20 cellular contexts compared by ENCODE assay signal in genomic region chr11:199004-199581, GRCh38. TPM values are rescaled to one million over a fixed set of nuclear protein-coding genes. Genes with fewer than 3 reads are reported as not detected.
DNase-seq lines count a peak whose midpoint lies in the region; ATAC-seq, FAIRE-seq and TF ChIP-seq lines count a peak whose summit lies in the region.
"Had no signal": no experiment of that assay in that cellular context is flagged by ENCODE, and none has a peak within 500 bp of the region (broad histone marks: within the 10 kb centered on the region; RNA-seq: fewer than 3 reads in every experiment).

No MANE protein-coding gene starts in this region.

- H2BK120ac ChIP-seq in mesendoderm (ENCODE audit: low read depth, low read length) = no peak overlapping the region

- peaks cover 30% of the 10 kb centered on the region for H3K4me1 Mint-ChIP-seq in activated CD4-positive, alpha-beta T cell treated with anti-CD3 and anti-CD28 coated beads, Interleukin-2, amount 10 ng/mL, durations not matched to agents 7 days and 5 days

- TF ChIP-seq POLR2A in HepG2 (IDR thresholded peaks at IDR 0.05; ENCODE audit: insufficient read depth in 1 of 2, low read depth in 2 of 2, low read length in 2 of 2) = no peak

- no peak overlapping the region for H3K9ac ChIP-seq in HepG2 (ENCODE audit: insufficient read depth, low read depth, low read length)
- no peak overlapping the region for H3K9ac ChIP-seq in mesendoderm (ENCODE audit: low read length)
- H3K9ac ChIP-seq: KMS-11, parathyroid adenoma had no signal

- WGBS in HepG2 (ENCODE audit: low lambda C conversion rate) = 86% methylated on average over 11 of the region's 13 CpGs
- no CpG with 5 or more reads among the region's 13 CpGs for WGBS in mesendoderm (ENCODE audit: extremely low coverage, insufficient coverage, low lambda C conversion rate)

- DNase-seq in activated CD4-positive, alpha-beta T cell treated with anti-CD3 and anti-CD28 coated beads, Interleukin-2, amount 10 ng/mL, durations not matched to agents 7 days and 5 days = peak; percentile 4
- no peak for DNase-seq in activated CD4-positive, alpha-beta T cell treated with anti-CD3 and anti-CD28 coated beads, Interleukin-2, amount 50 U/mL, for 48 hours
- peak; percentile 48 for DNase-seq in activated CD8-positive, alpha-beta memory T cell treated with anti-CD3 and anti-CD28 coated beads, Interleukin-2, amount 50 U/mL, for 48 hours
- no peak for DNase-seq in HepG2 (ENCODE audit: low spot score)
- peak; percentile 18 to 63 for DNase-seq in tibial artery
- DNase-seq in mesendoderm = no peak
- no peak for DNase-seq in AG08396 (ENCODE audit: low spot score)
- DNase-seq: activated naive CD4-positive, alpha-beta T cell; CD4-positive, CD25-positive, alpha-beta regulatory T cell; NCI-H1105 treated with DMSO at 0.1 percent for 48 hours; NCI-H2171; NCI-H774 had no signal

- no peaks in the 10 kb centered on the region for H3K79me2 ChIP-seq in HepG2 (ENCODE audit: insufficient read depth, low read length)
- no peaks in the 10 kb centered on the region for H3K79me2 ChIP-seq in mesendoderm (ENCODE audit: control insufficient read depth, insufficient read depth, low read length)
- H3K79me2 ChIP-seq: parathyroid adenoma had no signal

- POLR2A ChIA-PET in activated CD4-positive, alpha-beta T cell treated with anti-CD3 and anti-CD28 coated beads, Interleukin-2, amount 10 ng/mL, durations not matched to agents 7 days and 5 days (lab: Charles Lee) = no interaction called here
- POLR2A ChIA-PET in HepG2 (lab: Yijun Ruan, JAX) = no interaction called here

- H3K18ac ChIP-seq in mesendoderm (ENCODE audit: low read length) = no peak overlapping the region

- no peak overlapping the region for H4K8ac ChIP-seq in mesendoderm (ENCODE audit: low read depth, low read length)

- CTCF ChIA-PET in activated CD4-positive, alpha-beta T cell treated with anti-CD3 and anti-CD28 coated beads, Interleukin-2, amount 10 ng/mL, durations not matched to agents 7 days and 5 days (lab: Charles Lee) = interaction anchor here (1.1 kb wide), 1 partner anchor 52 kb away, joined by 3 read pairs; no protein-coding TSS in a partner anchor
- CTCF ChIA-PET in HepG2 (lab: Yijun Ruan, JAX; ENCODE audit: low intra/inter-chr PET ratio, low total read pairs) = no interaction called here

- no TSS peak for BruUV-seq in HepG2 (replicated peaks; lab: Mats Ljungman, UMichigan)

- FAIRE-seq in HepG2 (lab: Jason Lieb, UNC) = no peak

- H3K4me3 ChIP-seq in HepG2 (replicated peaks in 1 of 3; ENCODE audit: insufficient read depth in 1 of 3, low read depth in 2 of 3, low read length in 3 of 3) (no peak overlapping the region), tibial artery (no peak overlapping the region), mesendoderm (ENCODE audit: low read length) (no peak overlapping the region)
- H3K4me3 ChIP-seq: ascending aorta, skin epidermis, tibial nerve had no signal

- no peak overlapping the region for H3K23ac ChIP-seq in mesendoderm (ENCODE audit: low read length)

- H3K9me3 Mint-ChIP-seq in activated CD4-positive, alpha-beta T cell treated with anti-CD3 and anti-CD28 coated beads, Interleukin-2, amount 10 ng/mL, durations not matched to agents 7 days and 5 days = no peaks in the 10 kb centered on the region
- H3K9me3 Mint-ChIP-seq: CD4-positive, CD25-positive, alpha-beta regulatory T cell had no signal

- no peak overlapping the region for H4K5ac ChIP-seq in mesendoderm (ENCODE audit: low read length)

- H2AFZ ChIP-seq in HepG2 (ENCODE audit: low read length) = no peak overlapping the region
- H2AFZ ChIP-seq: parathyroid adenoma had no signal

- no peak for TF ChIP-seq EP300 in HepG2 (IDR thresholded peaks at IDR 0.05; ENCODE audit: low read depth in 2 of 2, low read length in 2 of 2)
- no peak for TF ChIP-seq EP300 in HepG2 (CRISPR knock-in tag; IDR thresholded peaks at IDR 0.05; ENCODE audit: borderline replicate concordance)

- H3K4me2 ChIP-seq in HepG2 (ENCODE audit: low read depth, low read length) (no peak overlapping the region), mesendoderm (ENCODE audit: low read length) (no peak overlapping the region)
- H3K4me2 ChIP-seq: KMS-11 had no signal

- no peaks in the 10 kb centered on the region for H3K27me3 ChIP-seq in HepG2 (ENCODE audit: control insufficient read depth in 1 of 2, insufficient read depth in 2 of 2, low read length in 2 of 2)
- H3K27me3 ChIP-seq in tibial artery = no peaks in the 10 kb centered on the region
- no peaks in the 10 kb centered on the region for H3K27me3 ChIP-seq in mesendoderm (ENCODE audit: insufficient read depth, low read length, poor library complexity)
- H3K27me3 ChIP-seq: ascending aorta, tibial nerve had no signal

- ATAC-seq in HepG2 (peak; percentile 11; the same call in 2 of the 3 replicates), HG02588 (IDR thresholded peaks at IDR 0.05; ENCODE audit: unreplicated experiment) (no peak)

- 0 out of 2 replicates have a peak, but pooled peaks cover 5% of the 10 kb centered on the region for H3K4me1 ChIP-seq in HepG2 (ENCODE audit: insufficient read depth, low read length)
- peaks cover 0 to 9% (median 8%) of the 10 kb centered on the region in 4 donors for H3K4me1 ChIP-seq in tibial artery
- H3K4me1 ChIP-seq in mesendoderm (ENCODE audit: control insufficient read depth, low read depth, low read length) = no peaks in the 10 kb centered on the region
- H3K4me1 ChIP-seq: parathyroid adenoma had no signal

- in situ Hi-C loops in HepG2 (cut with HindIII; ENCODE audit: extremely low pct_ligation_motif_present, low pct_unique_long_range_greater_than_20kb) = no loop called here

- no peak overlapping the region for H3K4ac ChIP-seq in mesendoderm (ENCODE audit: low read depth, low read length)

- no peak overlapping the region for H2AK5ac ChIP-seq in mesendoderm (ENCODE audit: low read length)

- no peaks in the 10 kb centered on the region for H4K20me1 ChIP-seq in HepG2 (ENCODE audit: insufficient read depth, low read length)

- H3K9me3 ChIP-seq in HepG2 (ENCODE audit: low read length) (no peaks in the 10 kb centered on the region), tibial artery (no peaks in the 10 kb centered on the region)
- H3K9me3 ChIP-seq: ascending aorta, tibial nerve had no signal

- no peak overlapping the region for H2BK15ac ChIP-seq in mesendoderm (replicated peaks; ENCODE audit: low read depth)

- no peak overlapping the region for H3K27ac Mint-ChIP-seq in activated CD4-positive, alpha-beta T cell treated with anti-CD3 and anti-CD28 coated beads, Interleukin-2, amount 10 ng/mL, durations not matched to agents 7 days and 5 days
- H3K27ac Mint-ChIP-seq: CD4-positive, CD25-positive, alpha-beta regulatory T cell had no signal

- H3K79me1 ChIP-seq in mesendoderm (ENCODE audit: low read length) = peaks cover 3% of the 10 kb centered on the region

- no peak overlapping the region for H2BK5ac ChIP-seq in mesendoderm (ENCODE audit: low read length)

- no peak for TF ChIP-seq CTCF in HepG2 (CRISPR knock-in tag; IDR thresholded peaks at IDR 0.05)
- no peak for TF ChIP-seq CTCF in tibial artery (IDR thresholded peaks at IDR 0.05)

- H3K4me3 Mint-ChIP-seq in activated CD4-positive, alpha-beta T cell treated with anti-CD3 and anti-CD28 coated beads, Interleukin-2, amount 10 ng/mL, durations not matched to agents 7 days and 5 days = no peak overlapping the region

- H3K36me3 ChIP-seq in HepG2 (replicated peaks in 1 of 2; ENCODE audit: control insufficient read depth in 1 of 2, insufficient read depth in 2 of 2, low read length in 2 of 2) (peaks cover 2 to 4% of the 10 kb centered on the region in 2 experiments; a peak in 3 of 5 replicates), tibial artery (peaks cover 6 to 52% (median 22%) of the 10 kb centered on the region in 3 donors), mesendoderm (ENCODE audit: control insufficient read depth, insufficient read depth, low read length) (no peaks in the 10 kb centered on the region)

- no peak overlapping the region for H3K56ac ChIP-seq in mesendoderm (ENCODE audit: low read length)

- intact Hi-C loops in HepG2 (cut with micrococcal nuclease; ENCODE audit: unreplicated experiment) (no loop called here), tibial artery (cut with DNase I; ENCODE audit: low total_unique reads) (no loop called here)

- peaks cover 15% of the 10 kb centered on the region for H3K36me3 Mint-ChIP-seq in activated CD4-positive, alpha-beta T cell treated with anti-CD3 and anti-CD28 coated beads, Interleukin-2, amount 10 ng/mL, durations not matched to agents 7 days and 5 days (ENCODE audit: low read depth)

- H3K27ac ChIP-seq in HepG2 (ENCODE audit: extremely low read length, insufficient read depth, low read length) (no peak overlapping the region), tibial artery (no peak overlapping the region), mesendoderm (ENCODE audit: low read depth, low read length) (no peak overlapping the region)
- H3K27ac ChIP-seq: ascending aorta, KMS-11, parathyroid adenoma, skin epidermis, tibial nerve had no signal

- no peak for TF ChIP-seq RAD21 in HepG2 (CRISPR knock-in tag; IDR thresholded peaks at IDR 0.05)

- H3K27me3 Mint-ChIP-seq in activated CD4-positive, alpha-beta T cell treated with anti-CD3 and anti-CD28 coated beads, Interleukin-2, amount 10 ng/mL, durations not matched to agents 7 days and 5 days = no peaks in the 10 kb centered on the region
- H3K27me3 Mint-ChIP-seq: CD4-positive, CD25-positive, alpha-beta regulatory T cell had no signal

RNA-seq across cellular contexts. Expression of gene SCGB1C1, which starts 6.2 kb away (rescaled TPM):
- not detected for total RNA-seq in activated CD4-positive, alpha-beta T cell treated with anti-CD3 and anti-CD28 coated beads, Interleukin-2, amount 10 ng/mL, durations not matched to agents 7 days and 5 days
- not detected in 2 replicates for total RNA-seq in HepG2 (2016; rRNA removed; fragmentation: Illumina TruSeq; extraction: Trizol)
- not detected in 2 replicates for total RNA-seq in HepG2 (2016; cell fraction: cytosol; rRNA removed; fragmentation: Illumina TruSeq; extraction: Trizol; ENCODE audit: low read depth)
- total RNA-seq in HepG2 (2016; cell fraction: insoluble cytoplasmic fraction; rRNA removed; fragmentation: Illumina TruSeq; extraction: Trizol) = not detected in 2 replicates
- total RNA-seq in HepG2 (2016; cell fraction: membrane; rRNA removed; fragmentation: Illumina TruSeq; extraction: Trizol) = not detected in 2 replicates
- not detected in 2 replicates for total RNA-seq in HepG2 (2016; cell fraction: nucleus; rRNA removed; fragmentation: Illumina TruSeq; extraction: Trizol)
- polyA plus RNA-seq in HepG2 (2011; rRNA removed) = not detected in 2 replicates
- not detected in 2 replicates for polyA plus RNA-seq in HepG2 (2011; cell fraction: cytosol; rRNA removed)
- not detected in 2 replicates for polyA plus RNA-seq in HepG2 (2011; cell fraction: nucleus; rRNA removed)
- not detected in 2 replicates for polyA plus RNA-seq in HepG2 (2012)
- polyA plus RNA-seq in HepG2 (2016; cell fraction: cytosol; fragmentation: Illumina TruSeq; extraction: Trizol; ENCODE audit: low read depth) = not detected in 2 replicates
- not detected in 2 replicates for polyA plus RNA-seq in HepG2 (2016; cell fraction: insoluble cytoplasmic fraction; fragmentation: Illumina TruSeq; extraction: Trizol; ENCODE audit: low read depth)
- not detected in 2 replicates for polyA plus RNA-seq in HepG2 (2016; cell fraction: membrane; fragmentation: Illumina TruSeq; extraction: Trizol; ENCODE audit: low read depth)
- not detected in 2 replicates for polyA plus RNA-seq in HepG2 (2016; cell fraction: nucleus; fragmentation: Illumina TruSeq; extraction: Trizol; ENCODE audit: insufficient read depth, low read depth)
- polyA minus RNA-seq in HepG2 (2011; rRNA and poly(A)+ RNA removed; ENCODE audit: low replicate concordance) = not detected in 2 replicates
- polyA minus RNA-seq in HepG2 (2011; cell fraction: cytosol; rRNA and poly(A)+ RNA removed) = not detected in 2 replicates
- polyA minus RNA-seq in HepG2 (2011; cell fraction: nucleus; rRNA and poly(A)+ RNA removed) = not detected in 2 replicates
- not detected for polyA plus RNA-seq in mesendoderm (2013, experiment 1 of 2)
- not detected for polyA plus RNA-seq in mesendoderm (2013, experiment 2 of 2)
- total RNA-seq: A673; ascending aorta; CD4-positive, CD25-positive, alpha-beta regulatory T cell; H7; tibial nerve had no signal
- polyA plus RNA-seq: CD4-positive, CD25-positive, alpha-beta regulatory T cell had no signal

RNA-seq across cellular contexts. Expression of gene BET1L, which starts 8.1 kb away (rescaled TPM):
- total RNA-seq in activated CD4-positive, alpha-beta T cell treated with anti-CD3 and anti-CD28 coated beads, Interleukin-2, amount 10 ng/mL, durations not matched to agents 7 days and 5 days = 10 to 100 TPM; 29.7 to 33.2 TPM
- 26.2 and 27.3 TPM in 2 replicates for total RNA-seq in HepG2 (2016; rRNA removed; fragmentation: Illumina TruSeq; extraction: Trizol)
- total RNA-seq in HepG2 (2016; cell fraction: cytosol; rRNA removed; fragmentation: Illumina TruSeq; extraction: Trizol; ENCODE audit: low read depth) = 12.4 and 15.5 TPM in 2 replicates
- 25.7 and 25.9 TPM in 2 replicates for total RNA-seq in HepG2 (2016; cell fraction: insoluble cytoplasmic fraction; rRNA removed; fragmentation: Illumina TruSeq; extraction: Trizol)
- total RNA-seq in HepG2 (2016; cell fraction: membrane; rRNA removed; fragmentation: Illumina TruSeq; extraction: Trizol) = 28.2 and 33.2 TPM in 2 replicates
- 21.6 and 23.3 TPM in 2 replicates for total RNA-seq in HepG2 (2016; cell fraction: nucleus; rRNA removed; fragmentation: Illumina TruSeq; extraction: Trizol)
- 59.6 and 62.3 TPM in 2 replicates for polyA plus RNA-seq in HepG2 (2011; rRNA removed)
- polyA plus RNA-seq in HepG2 (2011; cell fraction: cytosol; rRNA removed) = 56.2 and 64.1 TPM in 2 replicates
- polyA plus RNA-seq in HepG2 (2011; cell fraction: nucleus; rRNA removed) = 79.4 and 81.9 TPM in 2 replicates
- polyA plus RNA-seq in HepG2 (2012) = 26.9 and 27.4 TPM in 2 replicates
- polyA plus RNA-seq in HepG2 (2016; cell fraction: cytosol; fragmentation: Illumina TruSeq; extraction: Trizol; ENCODE audit: low read depth) = 14.0 and 16.4 TPM in 2 replicates
- 36.2 and 45.0 TPM in 2 replicates for polyA plus RNA-seq in HepG2 (2016; cell fraction: insoluble cytoplasmic fraction; fragmentation: Illumina TruSeq; extraction: Trizol; ENCODE audit: low read depth)
- 37.8 and 37.9 TPM in 2 replicates for polyA plus RNA-seq in HepG2 (2016; cell fraction: membrane; fragmentation: Illumina TruSeq; extraction: Trizol; ENCODE audit: low read depth)
- 43.9 and 46.1 TPM in 2 replicates for polyA plus RNA-seq in HepG2 (2016; cell fraction: nucleus; fragmentation: Illumina TruSeq; extraction: Trizol; ENCODE audit: insufficient read depth, low read depth)
- 46.5 and 151 TPM in 2 replicates for polyA minus RNA-seq in HepG2 (2011; rRNA and poly(A)+ RNA removed; ENCODE audit: low replicate concordance)
- polyA minus RNA-seq in HepG2 (2011; cell fraction: cytosol; rRNA and poly(A)+ RNA removed) = 19.7 and 22.1 TPM in 2 replicates
- 61.4 and 63.9 TPM in 2 replicates for polyA minus RNA-seq in HepG2 (2011; cell fraction: nucleus; rRNA and poly(A)+ RNA removed)
- 32.5 TPM for polyA plus RNA-seq in mesendoderm (2013, experiment 1 of 2)
- polyA plus RNA-seq in mesendoderm (2013, experiment 2 of 2) = 32.9 TPM

RNA-seq across cellular contexts. Expression of gene RIC8A, which starts 8.4 kb away (rescaled TPM):
- total RNA-seq in activated CD4-positive, alpha-beta T cell treated with anti-CD3 and anti-CD28 coated beads, Interleukin-2, amount 10 ng/mL, durations not matched to agents 7 days and 5 days = 100 to 1,000 TPM; 111 to 124 TPM
- total RNA-seq in HepG2 (2016; rRNA removed; fragmentation: Illumina TruSeq; extraction: Trizol) = 62.1 and 65.0 TPM in 2 replicates
- total RNA-seq in HepG2 (2016; cell fraction: cytosol; rRNA removed; fragmentation: Illumina TruSeq; extraction: Trizol; ENCODE audit: low read depth) = 21.7 and 29.0 TPM in 2 replicates
- total RNA-seq in HepG2 (2016; cell fraction: insoluble cytoplasmic fraction; rRNA removed; fragmentation: Illumina TruSeq; extraction: Trizol) = 55.5 and 60.4 TPM in 2 replicates
- total RNA-seq in HepG2 (2016; cell fraction: membrane; rRNA removed; fragmentation: Illumina TruSeq; extraction: Trizol) = 36.9 and 43.2 TPM in 2 replicates
- 37.1 and 38.2 TPM in 2 replicates for total RNA-seq in HepG2 (2016; cell fraction: nucleus; rRNA removed; fragmentation: Illumina TruSeq; extraction: Trizol)
- polyA plus RNA-seq in HepG2 (2011; rRNA removed) = 63.8 and 84.3 TPM in 2 replicates
- 47.5 and 48.4 TPM in 2 replicates for polyA plus RNA-seq in HepG2 (2011; cell fraction: cytosol; rRNA removed)
- polyA plus RNA-seq in HepG2 (2011; cell fraction: nucleus; rRNA removed) = 143 and 165 TPM in 2 replicates
- 24.6 and 31.6 TPM in 2 replicates for polyA plus RNA-seq in HepG2 (2012)
- polyA plus RNA-seq in HepG2 (2016; cell fraction: cytosol; fragmentation: Illumina TruSeq; extraction: Trizol; ENCODE audit: low read depth) = 10.5 and 10.6 TPM in 2 replicates
- polyA plus RNA-seq in HepG2 (2016; cell fraction: insoluble cytoplasmic fraction; fragmentation: Illumina TruSeq; extraction: Trizol; ENCODE audit: low read depth) = 53.7 and 58.5 TPM in 2 replicates
- 26.8 and 29.3 TPM in 2 replicates for polyA plus RNA-seq in HepG2 (2016; cell fraction: membrane; fragmentation: Illumina TruSeq; extraction: Trizol; ENCODE audit: low read depth)
- polyA plus RNA-seq in HepG2 (2016; cell fraction: nucleus; fragmentation: Illumina TruSeq; extraction: Trizol; ENCODE audit: insufficient read depth, low read depth) = 68.0 and 76.5 TPM in 2 replicates
- 155 and 191 TPM in 2 replicates for polyA minus RNA-seq in HepG2 (2011; rRNA and poly(A)+ RNA removed; ENCODE audit: low replicate concordance)
- polyA minus RNA-seq in HepG2 (2011; cell fraction: cytosol; rRNA and poly(A)+ RNA removed) = 24.9 and 36.3 TPM in 2 replicates
- 47.4 and 55.1 TPM in 2 replicates for polyA minus RNA-seq in HepG2 (2011; cell fraction: nucleus; rRNA and poly(A)+ RNA removed)
- 72.3 TPM for polyA plus RNA-seq in mesendoderm (2013, experiment 1 of 2)
- polyA plus RNA-seq in mesendoderm (2013, experiment 2 of 2) = 76.0 TPM

RNA-seq across cellular contexts. Expression of gene SIRT3, which starts 37.0 kb away (rescaled TPM):
- 10 to 100 TPM; 11.3 to 12.7 TPM for total RNA-seq in activated CD4-positive, alpha-beta T cell treated with anti-CD3 and anti-CD28 coated beads, Interleukin-2, amount 10 ng/mL, durations not matched to agents 7 days and 5 days
- 12.9 and 15.1 TPM in 2 replicates for total RNA-seq in HepG2 (2016; rRNA removed; fragmentation: Illumina TruSeq; extraction: Trizol)
- total RNA-seq in HepG2 (2016; cell fraction: cytosol; rRNA removed; fragmentation: Illumina TruSeq; extraction: Trizol; ENCODE audit: low read depth) = 4.3 and 4.7 TPM in 2 replicates
- total RNA-seq in HepG2 (2016; cell fraction: insoluble cytoplasmic fraction; rRNA removed; fragmentation: Illumina TruSeq; extraction: Trizol) = 12.6 and 15.2 TPM in 2 replicates
- total RNA-seq in HepG2 (2016; cell fraction: membrane; rRNA removed; fragmentation: Illumina TruSeq; extraction: Trizol) = 7.0 and 8.3 TPM in 2 replicates
- 11.1 and 12.1 TPM in 2 replicates for total RNA-seq in HepG2 (2016; cell fraction: nucleus; rRNA removed; fragmentation: Illumina TruSeq; extraction: Trizol)
- polyA plus RNA-seq in HepG2 (2011; rRNA removed) = 18.2 and 19.0 TPM in 2 replicates
- polyA plus RNA-seq in HepG2 (2011; cell fraction: cytosol; rRNA removed) = 16.5 and 17.1 TPM in 2 replicates
- polyA plus RNA-seq in HepG2 (2011; cell fraction: nucleus; rRNA removed) = 39.8 and 57.2 TPM in 2 replicates
- 16.8 and 22.4 TPM in 2 replicates for polyA plus RNA-seq in HepG2 (2012)
- polyA plus RNA-seq in HepG2 (2016; cell fraction: cytosol; fragmentation: Illumina TruSeq; extraction: Trizol; ENCODE audit: low read depth) = 3.1 TPM in 2 replicates
- 15.2 and 18.2 TPM in 2 replicates for polyA plus RNA-seq in HepG2 (2016; cell fraction: insoluble cytoplasmic fraction; fragmentation: Illumina TruSeq; extraction: Trizol; ENCODE audit: low read depth)
- polyA plus RNA-seq in HepG2 (2016; cell fraction: membrane; fragmentation: Illumina TruSeq; extraction: Trizol; ENCODE audit: low read depth) = 6.2 and 6.5 TPM in 2 replicates
- 43.9 and 44.8 TPM in 2 replicates for polyA plus RNA-seq in HepG2 (2016; cell fraction: nucleus; fragmentation: Illumina TruSeq; extraction: Trizol; ENCODE audit: insufficient read depth, low read depth)
- polyA minus RNA-seq in HepG2 (2011; rRNA and poly(A)+ RNA removed; ENCODE audit: low replicate concordance) = 12.3 and 25.8 TPM in 2 replicates
- polyA minus RNA-seq in HepG2 (2011; cell fraction: cytosol; rRNA and poly(A)+ RNA removed) = 6.1 and 7.0 TPM in 2 replicates
- 15.4 and 20.0 TPM in 2 replicates for polyA minus RNA-seq in HepG2 (2011; cell fraction: nucleus; rRNA and poly(A)+ RNA removed)
- 7.5 TPM for polyA plus RNA-seq in mesendoderm (2013, experiment 1 of 2)
- 6.9 TPM for polyA plus RNA-seq in mesendoderm (2013, experiment 2 of 2)

RNA-seq across cellular contexts. Expression of gene PSMD13, which starts 37.7 kb away (rescaled TPM):
- 100 to 1,000 TPM; 125 to 153 TPM for total RNA-seq in activated CD4-positive, alpha-beta T cell treated with anti-CD3 and anti-CD28 coated beads, Interleukin-2, amount 10 ng/mL, durations not matched to agents 7 days and 5 days
- total RNA-seq in HepG2 (2016; rRNA removed; fragmentation: Illumina TruSeq; extraction: Trizol) = 117 and 172 TPM in 2 replicates
- total RNA-seq in HepG2 (2016; cell fraction: cytosol; rRNA removed; fragmentation: Illumina TruSeq; extraction: Trizol; ENCODE audit: low read depth) = 23.5 and 27.8 TPM in 2 replicates
- 119 and 174 TPM in 2 replicates for total RNA-seq in HepG2 (2016; cell fraction: insoluble cytoplasmic fraction; rRNA removed; fragmentation: Illumina TruSeq; extraction: Trizol)
- total RNA-seq in HepG2 (2016; cell fraction: membrane; rRNA removed; fragmentation: Illumina TruSeq; extraction: Trizol) = 34.7 and 39.6 TPM in 2 replicates
- total RNA-seq in HepG2 (2016; cell fraction: nucleus; rRNA removed; fragmentation: Illumina TruSeq; extraction: Trizol) = 57.8 and 58.4 TPM in 2 replicates
- polyA plus RNA-seq in HepG2 (2011; rRNA removed) = 78.5 and 83.0 TPM in 2 replicates
- polyA plus RNA-seq in HepG2 (2011; cell fraction: cytosol; rRNA removed) = 85.7 and 91.7 TPM in 2 replicates
- 55.6 and 67.0 TPM in 2 replicates for polyA plus RNA-seq in HepG2 (2011; cell fraction: nucleus; rRNA removed)
- polyA plus RNA-seq in HepG2 (2012) = 61.4 and 66.9 TPM in 2 replicates
- polyA plus RNA-seq in HepG2 (2016; cell fraction: cytosol; fragmentation: Illumina TruSeq; extraction: Trizol; ENCODE audit: low read depth) = 17.8 and 18.9 TPM in 2 replicates
- 134 and 147 TPM in 2 replicates for polyA plus RNA-seq in HepG2 (2016; cell fraction: insoluble cytoplasmic fraction; fragmentation: Illumina TruSeq; extraction: Trizol; ENCODE audit: low read depth)
- polyA plus RNA-seq in HepG2 (2016; cell fraction: membrane; fragmentation: Illumina TruSeq; extraction: Trizol; ENCODE audit: low read depth) = 24.1 and 26.8 TPM in 2 replicates
- 102 and 107 TPM in 2 replicates for polyA plus RNA-seq in HepG2 (2016; cell fraction: nucleus; fragmentation: Illumina TruSeq; extraction: Trizol; ENCODE audit: insufficient read depth, low read depth)
- polyA minus RNA-seq in HepG2 (2011; rRNA and poly(A)+ RNA removed; ENCODE audit: low replicate concordance) = 52.2 and 63.9 TPM in 2 replicates
- 23.7 and 24.1 TPM in 2 replicates for polyA minus RNA-seq in HepG2 (2011; cell fraction: cytosol; rRNA and poly(A)+ RNA removed)
- 29.9 and 34.1 TPM in 2 replicates for polyA minus RNA-seq in HepG2 (2011; cell fraction: nucleus; rRNA and poly(A)+ RNA removed)
- 85.7 TPM for polyA plus RNA-seq in mesendoderm (2013, experiment 1 of 2)
- 85.1 TPM for polyA plus RNA-seq in mesendoderm (2013, experiment 2 of 2)

Comparison
In these comparisons a context has a peak if more than half of its experiments do, and no peak if none do; other contexts are left out.
1. DNase-seq: peak in activated CD4-positive, alpha-beta T cell treated with anti-CD3 and anti-CD28 coated beads, Interleukin-2, amount 10 ng/mL, durations not matched to agents 7 days and 5 days (single experiment), activated CD8-positive, alpha-beta memory T cell treated with anti-CD3 and anti-CD28 coated beads, Interleukin-2, amount 50 U/mL, for 48 hours (single experiment) and tibial artery (2 of 2); none in activated CD4-positive, alpha-beta T cell treated with anti-CD3 and anti-CD28 coated beads, Interleukin-2, amount 50 U/mL, for 48 hours (0 of 2), HepG2 (single experiment), mesendoderm (single experiment) and AG08396 (single experiment).